Comparison of ENCODE assay signal across 8 cellular contexts in genomic region chr2:23351388-23352141, GRCh38. TPM values are rescaled to one million over a fixed set of nuclear protein-coding genes. Genes with fewer than 3 reads are reported as not detected.
DNase-seq lines count a peak whose midpoint lies in the region; ATAC-seq and TF ChIP-seq lines count a peak whose summit lies in the region.

No MANE protein-coding gene starts in this region.

- H3K4me3 Mint-ChIP-seq in activated naive CD8-positive, alpha-beta T cell treated with anti-CD3 and anti-CD28 coated beads for 36 hours: no peak overlapping the region

- H3K4me1 Mint-ChIP-seq in activated naive CD8-positive, alpha-beta T cell treated with anti-CD3 and anti-CD28 coated beads for 36 hours: no peaks in the 10 kb centered on the region

- peak; percentile 85 for TF ChIP-seq CTCF in psoas muscle (IDR thresholded peaks at IDR 0.05)

- no peaks in the 10 kb centered on the region for H3K9me3 ChIP-seq in psoas muscle

- no peak overlapping the region for H3K4me3 ChIP-seq in psoas muscle

- intact Hi-C loops in left ventricle myocardium superior (cut with micrococcal nuclease) (loop anchor here (10.0 kb wide), 1 partner anchor 447 kb away; no protein-coding TSS in a partner anchor), psoas muscle (cut with DNase I) (loop anchor here in 1 of 2 donors (5.0 kb wide), 2 partner anchors 359 to 449 kb away; no protein-coding TSS in a partner anchor)

- H3K36me3 Mint-ChIP-seq in activated naive CD8-positive, alpha-beta T cell treated with anti-CD3 and anti-CD28 coated beads for 36 hours: no peaks in the 10 kb centered on the region

- H3K27ac Mint-ChIP-seq in activated naive CD8-positive, alpha-beta T cell treated with anti-CD3 and anti-CD28 coated beads for 36 hours: no peak overlapping the region

- DNase-seq in CMK (ENCODE audit: low read depth): peak; percentile 15
- peak; percentile 69 for DNase-seq in activated naive CD8-positive, alpha-beta T cell treated with anti-CD3 and anti-CD28 coated beads for 36 hours
- peak; percentile 92 for DNase-seq in left ventricle myocardium superior
- DNase-seq in psoas muscle: peak; percentile 91 to 92
- DNase-seq in cortex of kidney (lab: John Stamatoyannopoulos, UW): no peak

- H3K27me3 Mint-ChIP-seq in activated naive CD8-positive, alpha-beta T cell treated with anti-CD3 and anti-CD28 coated beads for 36 hours: peaks cover 24% of the 10 kb centered on the region

- H3K9me3 Mint-ChIP-seq in activated naive CD8-positive, alpha-beta T cell treated with anti-CD3 and anti-CD28 coated beads for 36 hours: no peaks in the 10 kb centered on the region

- ATAC-seq in GM19328 (IDR thresholded peaks at IDR 0.05; ENCODE audit: unreplicated experiment) (peak; percentile 90), HG03342 (IDR thresholded peaks at IDR 0.05; ENCODE audit: unreplicated experiment) (peak; percentile 95), left ventricle myocardium superior (peak; percentile 98), psoas muscle (peak; percentile 88 to 98 (median 92))

- H3K4me1 ChIP-seq in psoas muscle: peaks cover 5% of the 10 kb centered on the region

- peak overlapping the region; percentile 16 for H3K27ac ChIP-seq in psoas muscle

- peaks cover 0 to 2% (median 0%) of the 10 kb centered on the region in 3 donors for H3K27me3 ChIP-seq in psoas muscle (ENCODE audit: insufficient read depth in 3 of 3, low read length in 2 of 3)

- 9 to 14% (median 11%) methylated on average over 35 to 37 of the region's 37 CpGs for WGBS in psoas muscle, 3 donors

- H3K36me3 ChIP-seq in psoas muscle (ENCODE audit: insufficient read depth in 1 of 2, low read depth in 1 of 2): no peaks in the 10 kb centered on the region

TF ChIP-seq in PFSK-1, 5 proteins besides CTCF, POLR2A, EP300 and RAD21:
- TF ChIP-seq SIN3A (IDR thresholded peaks at IDR 0.05; ENCODE audit: borderline replicate concordance, insufficient read depth, low read length) (no peak), FOXP2 (optimal IDR thresholded peaks at IDR 0.05; ENCODE audit: borderline replicate concordance, extremely low read depth, extremely low read length, insufficient read depth) (peak; percentile 52)

RNA-seq across cellular contexts. Expression of gene KLHL29, which starts 33.4 kb away (rescaled TPM):
- 20.1 TPM for polyA plus RNA-seq in PFSK-1 (2012; ENCODE audit: insufficient read length, low read depth)
- 1 to 10 TPM; 1.2 to 1.5 TPM for total RNA-seq in activated naive CD8-positive, alpha-beta T cell treated with anti-CD3 and anti-CD28 coated beads for 36 hours
- total RNA-seq in left ventricle myocardium superior (0.69 TPM), psoas muscle (10 to 100 TPM in 1 of 4 donors, 1 to 10 TPM in 3; 4.4 to 14.1 (median 7.7) TPM)
- polyA plus RNA-seq in psoas muscle: 10 to 100 TPM in 1 of 3 donors, 1 to 10 TPM in 2; 4.7 to 13.3 (median 6.4) TPM
